Comparison of ENCODE assay signal across 9 cellular contexts in genomic region chr11:2891901-2892214, GRCh38. TPM values are rescaled to one million over a fixed set of nuclear protein-coding genes. Genes with fewer than 3 reads are reported as not detected.
A peak's percentile ranks its signal among the peaks of the same experiment; 100 is the strongest.
DNase-seq lines count a peak whose midpoint lies in the region; ATAC-seq, FAIRE-seq and TF ChIP-seq lines count a peak whose summit lies in the region.
"Had no signal": no experiment of that assay in that cellular context is flagged by ENCODE, and none has a peak within 500 bp of the region (broad histone marks: within the 10 kb centered on the region; RNA-seq: fewer than 3 reads in every experiment).

No MANE protein-coding gene starts in this region.

- H3K79me2 ChIP-seq in ACC112 (ENCODE audit: control insufficient read depth, insufficient read depth, low read length, unreplicated experiment), result no peaks in the 10 kb centered on the region

- H3K27me3 ChIP-seq in ACC112 (ENCODE audit: insufficient read depth, low read length) (no peaks in the 10 kb centered on the region), MG63 (no peaks in the 10 kb centered on the region)
- H3K27me3 ChIP-seq in naive thymus-derived CD4-positive, alpha-beta T cell (ENCODE audit: control insufficient read depth in 2 of 2, insufficient read depth in 2 of 2, low read length in 2 of 2), result no peaks in the 10 kb centered on the region

- H2AFZ ChIP-seq in ACC112 (ENCODE audit: low read length, unreplicated experiment), result no peak overlapping the region

- peak overlapping the region; percentile 75 for H3K4me3 ChIP-seq in ACC112 (ENCODE audit: low read depth, low read length)
- H3K4me3 ChIP-seq in MG63, result peak overlapping the region; percentile 61
- H3K4me3 ChIP-seq in choroid plexus epithelial cell (ENCODE audit: low read depth, low read length), result peak overlapping the region; percentile 56
- peak overlapping the region; percentile 53 for H3K4me3 ChIP-seq in naive thymus-derived CD4-positive, alpha-beta T cell (ENCODE audit: low read length)

- no peak for FAIRE-seq in GM12891 (lab: Jason Lieb, UNC)

- H3K36me3 ChIP-seq in ACC112 (ENCODE audit: insufficient read depth, low read length), result no peaks in the 10 kb centered on the region
- H3K36me3 ChIP-seq in MG63, result no peaks in the 10 kb centered on the region
- no peaks in the 10 kb centered on the region for H3K36me3 ChIP-seq in naive thymus-derived CD4-positive, alpha-beta T cell (ENCODE audit: control insufficient read depth in 2 of 3, insufficient read depth in 3 of 3, low read length in 3 of 3)

- no peaks in the 10 kb centered on the region for H3K9me3 ChIP-seq in MG63
- H3K9me3 ChIP-seq in naive thymus-derived CD4-positive, alpha-beta T cell (ENCODE audit: control insufficient read depth in 2 of 3, low read length in 3 of 3), result no peaks in the 10 kb centered on the region

- no peak for ATAC-seq in naive thymus-derived CD4-positive, alpha-beta T cell
- ATAC-seq in GM21619 (IDR thresholded peaks at IDR 0.05; ENCODE audit: unreplicated experiment) (no peak), GM18861 (IDR thresholded peaks at IDR 0.05; ENCODE audit: unreplicated experiment) (no peak)

- peaks cover 15 to 42% (median 30%) of the 10 kb centered on the region in 7 donors for H3K4me1 Mint-ChIP-seq in naive thymus-derived CD4-positive, alpha-beta T cell

- no peaks in the 10 kb centered on the region for H3K36me3 Mint-ChIP-seq in naive thymus-derived CD4-positive, alpha-beta T cell

- no peaks in the 10 kb centered on the region for H3K9me3 Mint-ChIP-seq in naive thymus-derived CD4-positive, alpha-beta T cell

- DNase-seq in MG63, result peak; percentile 46
- no peak for DNase-seq in choroid plexus epithelial cell (ENCODE audit: low read depth)
- DNase-seq in naive thymus-derived CD4-positive, alpha-beta T cell, result peak in 1 of 9 donors; percentile 51
- DNase-seq in GM12891 (ENCODE audit: insufficient read length, low spot score), result no peak
- DNase-seq in SW480 (ENCODE audit: low spot score), result no peak
- DNase-seq: NCI-H2107 had no signal

- H3K27ac ChIP-seq in ACC112 (ENCODE audit: low read depth, low read length), result no peak overlapping the region
- H3K27ac ChIP-seq in naive thymus-derived CD4-positive, alpha-beta T cell (ENCODE audit: low read depth, low read length), result peak overlapping the region; percentile 67

- POLR2A ChIA-PET in naive thymus-derived CD4-positive, alpha-beta T cell (lab: Charles Lee), result interaction anchor here (0.8 to 3.2 kb wide), 6 partner anchors 56 to 589 kb away, joined by 3 to 24 read pairs (median 4); partner anchors contain the start of gene TSPAN32

- peak overlapping the region in 8 of 9 donors; percentile 78 to 89 (median 84) for H3K27ac Mint-ChIP-seq in naive thymus-derived CD4-positive, alpha-beta T cell

- intact Hi-C loops in naive thymus-derived CD4-positive, alpha-beta T cell (cut with micrococcal nuclease), result loop anchor here (1.0 to 10.0 kb wide), 11 partner anchors 10 to 1037 kb away; partner anchors contain the start of genes C11orf21 (in 1 of the 2), LSP1 (in 1 of the 2), PHLDA2 (in 1 of the 2) and TSPAN32 (in 1 of the 2)

- H3K27me3 Mint-ChIP-seq in naive thymus-derived CD4-positive, alpha-beta T cell, result peaks cover 0 to 11% (median 0%) of the 10 kb centered on the region in 5 donors

- TF ChIP-seq CTCF in choroid plexus epithelial cell (conservative IDR thresholded peaks at IDR 0.05; ENCODE audit: low read depth, low read length), result no peak

- peaks cover 6% of the 10 kb centered on the region for H3K4me1 ChIP-seq in ACC112 (ENCODE audit: control insufficient read depth, insufficient read depth, low read length, unreplicated experiment)
- peaks cover 14 to 28% of the 10 kb centered on the region in 2 donors for H3K4me1 ChIP-seq in naive thymus-derived CD4-positive, alpha-beta T cell (ENCODE audit: control insufficient read depth in 2 of 2, insufficient read depth in 2 of 2, low read length in 2 of 2)

- TF ChIP-seq POLR2A in GM12891 (IDR thresholded peaks at IDR 0.05; ENCODE audit: low read depth, low read length), result no peak

- CTCF ChIA-PET in naive thymus-derived CD4-positive, alpha-beta T cell (lab: Charles Lee), result interaction anchor here (1.0 to 9.4 kb wide), 7 partner anchors 11 to 359 kb away, joined by 3 to 197 read pairs (median 6); partner anchors contain the start of gene PHLDA2

- peak overlapping the region; percentile 51 to 85 (median 74) for H3K4me3 Mint-ChIP-seq in naive thymus-derived CD4-positive, alpha-beta T cell

TF ChIP-seq in GM12891, 5 proteins besides CTCF, POLR2A, EP300 and RAD21:
- TF ChIP-seq PAX5 (IDR thresholded peaks at IDR 0.05; ENCODE audit: insufficient read depth, low read length, severe bottlenecking), result no peak
- no peak for TF ChIP-seq TAF1 (IDR thresholded peaks at IDR 0.05; ENCODE audit: low read depth, low read length)
- no peak for TF ChIP-seq POLR2AphosphoS5 (IDR thresholded peaks at IDR 0.05; ENCODE audit: low read depth, low read length)
- TF ChIP-seq POU2F2 (IDR thresholded peaks at IDR 0.05; ENCODE audit: low read depth, low read length), result no peak
- TF ChIP-seq SPI1 (IDR thresholded peaks at IDR 0.05; ENCODE audit: low read depth, low read length), result no peak

RNA-seq across cellular contexts. Expression of gene CDKN1C, which starts 6.3 kb away (rescaled TPM):
- total RNA-seq in MG63 (2014; rRNA removed; shearing (Covaris generic); ENCODE audit: low replicate concordance), result 0.56 TPM in 1 of 2 replicates, not detected in the other
- total RNA-seq in naive thymus-derived CD4-positive, alpha-beta T cell, result 10 to 100 TPM in 1 of 5 experiments, 1 to 10 TPM in 3, under 1 TPM in 1; 0.53 to 36.0 (median 6.0) TPM
- polyA plus RNA-seq in naive thymus-derived CD4-positive, alpha-beta T cell, result under 1 TPM; 0.35 to 0.94 TPM
- polyA plus RNA-seq in GM12891 (2012; ENCODE audit: low read depth, missing spikeins), result 0.15 TPM

RNA-seq across cellular contexts. Expression of gene PHLDA2, which starts 37.4 kb away (rescaled TPM):
- 4.0 and 26.4 TPM in 2 replicates for total RNA-seq in MG63 (2014; rRNA removed; shearing (Covaris generic); ENCODE audit: low replicate concordance)
- 1 to 10 TPM in 3 of 5 experiments, not detected in 2; 2.5 to 7.9 (median 4.5) TPM for total RNA-seq in naive thymus-derived CD4-positive, alpha-beta T cell
- polyA plus RNA-seq in naive thymus-derived CD4-positive, alpha-beta T cell, result not detected
- 0.42 TPM for polyA plus RNA-seq in GM12891 (2012; ENCODE audit: low read depth, missing spikeins)
